In the genomic region with DNA sequence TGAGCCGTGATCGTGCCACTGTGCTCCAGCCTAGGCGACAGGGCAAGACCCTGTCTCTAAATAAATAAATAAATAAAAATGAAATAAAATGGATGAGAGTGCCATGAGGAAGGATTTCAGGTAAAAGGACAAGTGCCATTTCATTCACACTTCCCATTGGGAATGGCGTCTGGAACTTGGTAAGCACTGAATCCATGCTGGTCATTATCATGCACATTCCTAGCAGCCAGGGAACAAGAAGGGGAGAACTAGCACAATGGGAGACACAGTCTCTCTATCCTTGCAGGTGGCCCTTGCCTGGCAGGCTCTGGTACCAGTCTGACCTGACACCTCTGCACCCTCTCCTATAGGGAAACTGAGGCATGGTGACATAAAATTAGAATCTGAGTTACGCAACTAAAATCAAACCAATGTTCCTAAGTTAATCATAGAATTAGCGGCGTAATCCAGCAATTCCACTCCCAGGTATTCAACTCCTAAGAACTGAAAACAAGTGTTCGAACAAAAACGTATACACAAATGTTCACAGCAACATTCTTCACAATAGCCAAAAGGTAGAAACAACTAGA, we compare ENCODE assay signal across 15 cellular contexts.
DNase-seq lines count a peak whose midpoint lies in the region; ATAC-seq, FAIRE-seq and TF ChIP-seq lines count a peak whose summit lies in the region.
"Had no signal": no experiment of that assay in that cellular context is flagged by ENCODE, and none has a peak within 500 bp of the region (broad histone marks: within the 10 kb centered on the region; RNA-seq: fewer than 3 reads in every experiment).

No MANE protein-coding gene starts in this region.

- H3K36me3 Mint-ChIP-seq in type B pancreatic cell: no peaks in the 10 kb centered on the region
- no peaks in the 10 kb centered on the region for H3K36me3 Mint-ChIP-seq in mesothelial cell of epicardium
- H3K36me3 Mint-ChIP-seq: CD8-positive, alpha-beta T cell had no signal

- H3K4ac ChIP-seq in mesenchymal stem cell (ENCODE audit: low read depth in 1 of 2, low read length in 2 of 2): no peak overlapping the region

- POLR2A ChIA-PET in K562 (lab: Yijun Ruan, JAX): no interaction called here

- TF ChIP-seq POLR2A in K562 (conservative IDR thresholded peaks at IDR 0.05): no peak

- CTCF ChIA-PET in K562 (lab: Yijun Ruan, JAX; ENCODE audit: low intra/inter-chr PET ratio): no interaction called here

- WGBS in K562 (ENCODE audit: insufficient coverage, low coverage, missing lambda C conversion rate): 94% methylated on average over 9 of the region's 9 CpGs
- 98% methylated on average over 6 of the region's 9 CpGs for WGBS in mesenchymal stem cell

- in situ Hi-C loops in K562 (cut with MboI): no loop called here

- H3K9me1 ChIP-seq in K562 (ENCODE audit: control insufficient read depth, insufficient read depth, low read length): no peaks in the 10 kb centered on the region

- H4K91ac ChIP-seq in mesenchymal stem cell (ENCODE audit: low read length): peak overlapping the region; percentile 65

- peak overlapping the region; percentile 36; the same call in 1 of the 2 replicates for H2AFZ ChIP-seq in K562 (ENCODE audit: low read depth, low read length)
- no peak overlapping the region for H2AFZ ChIP-seq in mesenchymal stem cell (ENCODE audit: low read depth, low read length)

- H3K4me3 Mint-ChIP-seq in type B pancreatic cell (no peak overlapping the region), mesothelial cell of epicardium (no peak overlapping the region)
- H3K4me3 Mint-ChIP-seq: B cell; CD8-positive, alpha-beta T cell had no signal

- no peaks in the 10 kb centered on the region for H3K27me3 ChIP-seq in K562 (ENCODE audit: control insufficient read depth in 2 of 2, insufficient read depth in 2 of 2, low read length in 2 of 2)
- H3K27me3 ChIP-seq in mesenchymal stem cell (ENCODE audit: control insufficient read depth in 1 of 2, insufficient read depth in 1 of 2, low read length in 2 of 2): no peaks in the 10 kb centered on the region
- H3K27me3 ChIP-seq: BLaER1 treated with 17β-estradiol and CSF1 and Interleukin-3, amounts not matched to agents 10 nM and 100 nM had no signal

- no peak overlapping the region for H3K18ac ChIP-seq in mesenchymal stem cell (ENCODE audit: low read depth in 1 of 2, low read length in 2 of 2)

- no peak for FAIRE-seq in K562 (lab: Jason Lieb, UNC)

- TF ChIP-seq CTCF in K562 (IDR thresholded peaks at IDR 0.05 in 2 of 3, conservative IDR thresholded peaks at IDR 0.05 in 1 of 3; ENCODE audit: insufficient read depth in 2 of 3, low read depth in 1 of 3, low read length in 3 of 3): no peak
- no peak for TF ChIP-seq CTCF in type B pancreatic cell (conservative IDR thresholded peaks at IDR 0.05)
- no peak for TF ChIP-seq CTCF in mesothelial cell of epicardium (IDR thresholded peaks at IDR 0.05; ENCODE audit: unreplicated experiment)

- no peak overlapping the region for H4K8ac ChIP-seq in mesenchymal stem cell (ENCODE audit: low read length)

- H2BK15ac ChIP-seq in mesenchymal stem cell (ENCODE audit: low read depth, poor library complexity, severe bottlenecking): no peak overlapping the region

- TF ChIP-seq EP300 in K562 (IDR thresholded peaks at IDR 0.05; ENCODE audit: low read length): no peak

- intact Hi-C loops in K562 (cut with micrococcal nuclease): no loop called here

- ATAC-seq in K562: no peak
- ATAC-seq: CD8-positive, alpha-beta T cell had no signal

- H2AK5ac ChIP-seq in mesenchymal stem cell (ENCODE audit: low read length, severe bottlenecking): no peak overlapping the region

- H2BK5ac ChIP-seq in mesenchymal stem cell (ENCODE audit: low read depth, low read length, poor library complexity, severe bottlenecking): no peak overlapping the region

- no peaks in the 10 kb centered on the region for H3K79me1 ChIP-seq in mesenchymal stem cell (replicated peaks; ENCODE audit: low read length, poor library complexity, severe bottlenecking)

- no peaks in the 10 kb centered on the region for H4K20me1 ChIP-seq in K562 (replicated peaks; ENCODE audit: control insufficient read depth, insufficient read depth, low read length)
- H4K20me1 ChIP-seq: BLaER1 treated with 17β-estradiol and CSF1 and Interleukin-3, amounts not matched to agents 10 nM and 100 nM had no signal

- H3K4me1 Mint-ChIP-seq in type B pancreatic cell (ENCODE audit: unreplicated experiment) (peaks cover 18% of the 10 kb centered on the region), mesothelial cell of epicardium (peaks cover 23% of the 10 kb centered on the region)

- H3K4me1 ChIP-seq in K562 (replicated peaks in 1 of 2; ENCODE audit: control insufficient read depth in 2 of 2, insufficient read depth in 2 of 2, low read length in 2 of 2) (peaks cover 32 to 61% of the 10 kb centered on the region in 2 experiments), mesenchymal stem cell (ENCODE audit: control insufficient read depth, insufficient read depth, low read depth, low read length) (peaks cover 21% of the 10 kb centered on the region)

- H3K9me3 Mint-ChIP-seq in type B pancreatic cell: no peaks in the 10 kb centered on the region
- no peaks in the 10 kb centered on the region for H3K9me3 Mint-ChIP-seq in mesothelial cell of epicardium
- H3K9me3 Mint-ChIP-seq: CD8-positive, alpha-beta T cell had no signal

- no peak overlapping the region for H2BK120ac ChIP-seq in mesenchymal stem cell (ENCODE audit: low read depth, low read length)

- H3K4me2 ChIP-seq in K562 (ENCODE audit: insufficient read depth, low read length) (no peak overlapping the region), mesenchymal stem cell (ENCODE audit: low read length, poor library complexity, severe bottlenecking) (no peak overlapping the region)

- no peak overlapping the region for H3K14ac ChIP-seq in mesenchymal stem cell (ENCODE audit: low read length in 2 of 2)

- H3K9me3 ChIP-seq in K562 (replicated peaks; ENCODE audit: control insufficient read depth, insufficient read depth, low read depth, low read length) (no peaks in the 10 kb centered on the region), mesenchymal stem cell (ENCODE audit: control insufficient read depth, low read length) (no peaks in the 10 kb centered on the region)
- H3K9me3 ChIP-seq: BLaER1 treated with 17β-estradiol and CSF1 and Interleukin-3, amounts not matched to agents 10 nM and 100 nM had no signal

- no peaks in the 10 kb centered on the region for H3K79me2 ChIP-seq in K562 (ENCODE audit: control insufficient read depth, insufficient read depth, low read length)

- no peaks in the 10 kb centered on the region for H3K36me3 ChIP-seq in K562 (ENCODE audit: control insufficient read depth, insufficient read depth, low read length)
- no peaks in the 10 kb centered on the region for H3K36me3 ChIP-seq in mesenchymal stem cell (ENCODE audit: control insufficient read depth in 1 of 2, insufficient read depth in 2 of 2, low read depth in 1 of 2, low read length in 2 of 2)
- H3K36me3 ChIP-seq: BLaER1 treated with 17β-estradiol and CSF1 and Interleukin-3, amounts not matched to agents 10 nM and 100 nM had no signal

- H2BK12ac ChIP-seq in mesenchymal stem cell (ENCODE audit: low read length in 2 of 2): no peak overlapping the region

- BruUV-seq in K562 (replicated peaks; lab: Mats Ljungman, UMichigan): no TSS peak

- H3K27me3 Mint-ChIP-seq in type B pancreatic cell (peaks cover 3% of the 10 kb centered on the region), mesothelial cell of epicardium (ENCODE audit: low read depth) (peaks cover 2% of the 10 kb centered on the region)
- H3K27me3 Mint-ChIP-seq: B cell had no signal

- no peak overlapping the region for H3K23ac ChIP-seq in mesenchymal stem cell (ENCODE audit: low read length in 2 of 2)

- H3K4me3 ChIP-seq in K562 (no peak overlapping the region), mesenchymal stem cell (ENCODE audit: insufficient read depth in 1 of 2, low read depth in 1 of 2, low read length in 2 of 2) (no peak overlapping the region)
- H3K4me3 ChIP-seq: BLaER1 treated with 17β-estradiol and CSF1 and Interleukin-3, amounts not matched to agents 10 nM and 100 nM had no signal

- no peak overlapping the region for H3K27ac Mint-ChIP-seq in type B pancreatic cell
- H3K27ac Mint-ChIP-seq in mesothelial cell of epicardium: no peak overlapping the region
- H3K27ac Mint-ChIP-seq: B cell; CD8-positive, alpha-beta T cell had no signal

- no peak overlapping the region; the same call in 2 of the 3 replicates for H3K27ac ChIP-seq in K562 (ENCODE audit: extremely low read depth, low read depth, low read length)
- H3K27ac ChIP-seq in mesenchymal stem cell (ENCODE audit: low read length, poor library complexity, severe bottlenecking): no peak overlapping the region
- H3K27ac ChIP-seq: 22Rv1; BLaER1 treated with 17β-estradiol and CSF1 and Interleukin-3, amounts not matched to agents 10 nM and 100 nM had no signal

- no peak for TF ChIP-seq RAD21 in K562 (CRISPR knock-in tag; conservative IDR thresholded peaks at IDR 0.05 in 1 of 2, IDR thresholded peaks at IDR 0.05 in 1 of 2)

- no peak overlapping the region for H3K9ac ChIP-seq in K562 (ENCODE audit: insufficient read depth in 1 of 2, low read depth in 2 of 2, low read length in 2 of 2)
- H3K9ac ChIP-seq in mesenchymal stem cell (ENCODE audit: low read length): no peak overlapping the region
- H3K9ac ChIP-seq: BLaER1 treated with 17β-estradiol and CSF1 and Interleukin-3, amounts not matched to agents 10 nM and 100 nM had no signal

- DNase-seq in activated effector memory CD4-positive, alpha-beta T cell treated with anti-CD3 and anti-CD28 coated beads, Interleukin-2, amount 50 U/mL, for 16 hours: peak; percentile 13
- no peak for DNase-seq in activated effector memory CD4-positive, alpha-beta T cell treated with Interleukin-2 at 50 U/mL for 16 hours
- no peak for DNase-seq in K562 (ENCODE audit: extremely low read depth in 1 of 4, low spot score in 3 of 4)
- no peak for DNase-seq in mesenchymal stem cell
- DNase-seq in type B pancreatic cell (ENCODE audit: extremely low spot score, unreplicated experiment): no peak
- DNase-seq in NCI-H446 treated with DMSO at 0.1 percent for 48 hours (lab: John Stamatoyannopoulos, UW): no peak
- DNase-seq in mesothelial cell of epicardium (ENCODE audit: low spot score in 2 of 2, unreplicated experiment in 2 of 2): no peak
- DNase-seq: Calu3; CD8-positive, alpha-beta T cell; DMS79 treated with DMSO at 0.1 percent for 48 hours; GF-D8; HCEC 1CT had no signal

TF ChIP-seq in K562, 482 proteins besides CTCF, POLR2A, EP300 and RAD21:
- TF ChIP-seq CEBPB (tag; IDR thresholded peaks at IDR 0.05): peak; percentile 68; the same call in 1 of the 2 replicates
- no peak for TF ChIP-seq CEBPG (CRISPR knock-in tag; IDR thresholded peaks at IDR 0.05)
- 0 out of 4 replicates have a peak, but pooled peaks of 1 of the 2 experiments have one; percentile 25 for TF ChIP-seq CEBPG (tag; conservative IDR thresholded peaks at IDR 0.05 in 1 of 2, IDR thresholded peaks at IDR 0.05 in 1 of 2)
- TF ChIP-seq STAG1 (CRISPR knock-in tag; IDR thresholded peaks at IDR 0.05; ENCODE audit: borderline replicate concordance): no peak
